Comparison of ENCODE assay signal across 8 cellular contexts in the genomic region with DNA sequence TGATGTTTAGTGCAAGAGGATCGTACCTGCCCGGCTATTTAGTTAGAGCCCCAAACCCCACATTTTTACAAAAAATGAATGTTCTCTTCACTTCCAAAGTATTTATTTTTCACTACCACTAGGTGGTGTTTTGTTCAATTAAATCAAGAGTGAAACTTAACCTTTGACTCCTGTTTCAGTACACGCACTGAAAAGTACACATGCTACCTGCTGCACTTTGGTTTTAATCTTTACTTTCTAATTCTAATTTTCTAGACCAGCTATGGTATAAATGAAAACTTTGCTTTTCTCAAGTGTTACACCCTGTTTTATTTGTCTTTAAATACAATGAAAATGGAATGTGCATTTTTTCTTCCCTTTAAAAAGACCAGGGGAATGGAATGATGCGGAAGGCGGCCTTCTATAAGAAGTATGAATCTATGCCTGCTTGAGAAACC. TPM values are rescaled to one million over a fixed set of nuclear protein-coding genes. Genes with fewer than 3 reads are reported as not detected.
DNase-seq lines count a peak whose midpoint lies in the region; ATAC-seq and TF ChIP-seq lines count a peak whose summit lies in the region.

No MANE protein-coding gene starts in this region.

- H3K4me3 Mint-ChIP-seq in activated B cell treated with CpG ODN at 0.5 μM for 24 hours, result peak overlapping the region; percentile 28

- H3K9me2 ChIP-seq in MM.1S (replicated peaks; ENCODE audit: insufficient read depth, low read length), result no peaks in the 10 kb centered on the region

- CTCF ChIA-PET in AG04450 (lab: Charles Lee), result interaction anchor here (0.9 to 1.0 kb wide), 2 partner anchors 77 to 277 kb away, joined by 3 to 4 read pairs; no protein-coding TSS in a partner anchor
- CTCF ChIA-PET in activated B cell treated with CpG ODN at 0.5 μM for 24 hours (lab: Charles Lee), result interaction anchor here (0.7 kb wide), 1 partner anchor 246 kb away, joined by 3 read pairs; no protein-coding TSS in a partner anchor

- H3K27ac Mint-ChIP-seq in activated B cell treated with CpG ODN at 0.5 μM for 24 hours, result no peak overlapping the region

- H3K9ac ChIP-seq in MM.1S (ENCODE audit: low read length), result no peak overlapping the region

- H3K27ac ChIP-seq in AG04450 (ENCODE audit: low read depth, low read length), result no peak overlapping the region
- no peak overlapping the region for H3K27ac ChIP-seq in MM.1S (ENCODE audit: low read length)

- H2AFZ ChIP-seq in MM.1S (ENCODE audit: low read length), result peak overlapping the region; percentile 58

- peak overlapping the region; percentile 31; the same call in 1 of the 2 replicates for H3K4me2 ChIP-seq in MM.1S (ENCODE audit: low read depth, low read length)

- H3K4me1 ChIP-seq in MM.1S (ENCODE audit: low read length), result peaks cover 13% of the 10 kb centered on the region

- H3K36me3 ChIP-seq in MM.1S (replicated peaks; ENCODE audit: insufficient read depth, low read length), result no peaks in the 10 kb centered on the region

- intact Hi-C loops in activated B cell treated with CpG ODN at 0.5 μM for 24 hours (cut with micrococcal nuclease), result loop anchor here (2.0 to 10.0 kb wide), 2 partner anchors 246 to 1058 kb away; a partner anchor contains a TSS
- intact Hi-C loops in head of caudate nucleus (cut with DNase I), result no loop called here

- no peaks in the 10 kb centered on the region for H3K27me3 Mint-ChIP-seq in activated B cell treated with CpG ODN at 0.5 μM for 24 hours

- POLR2A ChIA-PET in AG04450 (lab: Yijun Ruan, JAX) (no interaction called here), activated B cell treated with CpG ODN at 0.5 μM for 24 hours (lab: Charles Lee) (no interaction called here)

- TF ChIP-seq CTCF in AG04450 (IDR thresholded peaks at IDR 0.05; ENCODE audit: low read depth, low read length) (peak; percentile 51), GM12865 (IDR thresholded peaks at IDR 0.05; ENCODE audit: insufficient read depth, low read depth, low read length, missing control alignments) (peak; percentile 32), MM.1S (IDR thresholded peaks at IDR 0.05; ENCODE audit: low read length) (peak; percentile 55), activated B cell treated with CpG ODN at 0.5 μM for 24 hours (IDR thresholded peaks at IDR 0.05) (no peak)

- no peaks in the 10 kb centered on the region for H3F3A ChIP-seq in MM.1S (ENCODE audit: insufficient read depth, low read length)

- H3K27me3 ChIP-seq in AG04450 (ENCODE audit: control insufficient read depth, insufficient read depth, low read length), result no peaks in the 10 kb centered on the region
- H3K27me3 ChIP-seq in MM.1S (replicated peaks; ENCODE audit: insufficient read depth, low read length), result no peaks in the 10 kb centered on the region

- H3K9me3 ChIP-seq in AG04450 (ENCODE audit: control insufficient read depth, insufficient read depth, low read length) (no peaks in the 10 kb centered on the region), MM.1S (replicated peaks; ENCODE audit: insufficient read depth, low read length) (no peaks in the 10 kb centered on the region)

- no peaks in the 10 kb centered on the region for H4K20me1 ChIP-seq in MM.1S (ENCODE audit: insufficient read depth, low read length)

- H3K4me3 ChIP-seq in AG04450 (ENCODE audit: low read depth, low read length) (no peak overlapping the region), GM12865 (ENCODE audit: low read depth, low read length) (no peak overlapping the region), MM.1S (ENCODE audit: low read length) (no peak overlapping the region)

- H3K4me1 Mint-ChIP-seq in activated B cell treated with CpG ODN at 0.5 μM for 24 hours, result peaks cover 3% of the 10 kb centered on the region

- DNase-seq in AG04450 (ENCODE audit: low read depth, low spot score) (no peak), GM12865 (ENCODE audit: low read depth) (peak; percentile 44), MM.1S (peak; percentile 79), activated B cell treated with CpG ODN at 0.5 μM for 24 hours (no peak), inferior parietal cortex (ENCODE audit: extremely low spot score) (peak; percentile 51), head of caudate nucleus (no peak), DMS114 treated with DMSO at 0.1 percent for 48 hours (lab: John Stamatoyannopoulos, UW; ENCODE audit: unreplicated experiment) (no peak), NCI-H187 (lab: John Stamatoyannopoulos, UW) (no peak)

- H3K79me2 ChIP-seq in MM.1S (ENCODE audit: low read length), result no peaks in the 10 kb centered on the region

- no peak for ATAC-seq in activated B cell treated with CpG ODN at 0.5 μM for 24 hours (ENCODE audit: low read depth)

- H3K9me3 Mint-ChIP-seq in activated B cell treated with CpG ODN at 0.5 μM for 24 hours, result no peaks in the 10 kb centered on the region

- no peaks in the 10 kb centered on the region for H3K36me3 Mint-ChIP-seq in activated B cell treated with CpG ODN at 0.5 μM for 24 hours (ENCODE audit: low read depth)

RNA-seq across cellular contexts. Expression of a gene that starts 31.4 kb away (rescaled TPM):
- polyA plus RNA-seq in AG04450 (2011; rRNA removed), result 207 and 258 TPM in 2 replicates
- polyA minus RNA-seq in AG04450 (2011; rRNA and poly(A)+ RNA removed), result 105 and 133 TPM in 2 replicates
- 0.61 and 0.80 TPM in 2 replicates for total RNA-seq in activated B cell treated with CpG ODN at 0.5 μM for 24 hours

Comparison
In these comparisons a context has a peak if more than half of its experiments do, and no peak if none do; other contexts are left out.
1. DNase-seq: peak in GM12865 (single experiment), MM.1S (single experiment) and inferior parietal cortex (single experiment); none in AG04450 (single experiment), activated B cell treated with CpG ODN at 0.5 μM for 24 hours (single experiment), head of caudate nucleus (0 of 42), DMS114 treated with DMSO at 0.1 percent for 48 hours (single experiment) and NCI-H187 (0 of 2).